In genomic region chr17:42230225-42230624, GRCh38 we compare ENCODE assay signal across 27 cellular contexts. TPM values are rescaled to one million over a fixed set of nuclear protein-coding genes. Genes with fewer than 3 reads are reported as not detected.
DNase-seq lines count a peak whose midpoint lies in the region; ATAC-seq and TF ChIP-seq lines count a peak whose summit lies in the region.
"Had no signal": no experiment of that assay in that cellular context is flagged by ENCODE, and none has a peak within 500 bp of the region (broad histone marks: within the 10 kb centered on the region; RNA-seq: fewer than 3 reads in every experiment).

No MANE protein-coding gene starts in this region.

- peaks cover 29% of the 10 kb centered on the region for H3K4me1 Mint-ChIP-seq in activated CD4-positive, alpha-beta T cell treated with anti-CD3 and anti-CD28 coated beads, Interleukin-2, amount 10 ng/mL, durations not matched to agents 24 days and 14 days
- H3K4me1 Mint-ChIP-seq in CD8-positive, alpha-beta T cell (ENCODE audit: low read depth): peaks cover 24% of the 10 kb centered on the region
- H3K4me1 Mint-ChIP-seq in T-cell: peaks cover 26 to 39% (median 38%) of the 10 kb centered on the region in 3 donors
- H3K4me1 Mint-ChIP-seq in central memory CD8-positive, alpha-beta T cell: peaks cover 29% of the 10 kb centered on the region
- H3K4me1 Mint-ChIP-seq: H9 had no signal

- H3K27ac ChIP-seq in CD8-positive, alpha-beta T cell (ENCODE audit: low read depth, low read length): no peak overlapping the region
- H3K27ac ChIP-seq in substantia nigra (ENCODE audit: low read depth, low read length, poor library complexity, severe bottlenecking): no peak overlapping the region
- H3K27ac ChIP-seq: cardiac muscle cell, esophagus squamous epithelium, left ventricle myocardium inferior, pancreas, right atrium auricular region, thyroid gland had no signal

- TF ChIP-seq CTCF in CD8-positive, alpha-beta T cell (IDR thresholded peaks at IDR 0.05): no peak

- no peak overlapping the region for H3K4me3 Mint-ChIP-seq in activated CD4-positive, alpha-beta T cell treated with anti-CD3 and anti-CD28 coated beads, Interleukin-2, amount 10 ng/mL, durations not matched to agents 24 days and 14 days
- H3K4me3 Mint-ChIP-seq in CD8-positive, alpha-beta T cell: no peak overlapping the region
- no peak overlapping the region for H3K4me3 Mint-ChIP-seq in T-cell
- H3K4me3 Mint-ChIP-seq in central memory CD8-positive, alpha-beta T cell: no peak overlapping the region
- H3K4me3 Mint-ChIP-seq: activated B cell treated with CpG ODN at 0.5 μM for 24 hours; H9; natural killer cell treated with Interleukin-12 subunit alpha and Interleukin-12 subunit beta and Interleukin-15 and Interleukin-18, amount 100 ng/mL, for 72 hours had no signal

- peaks cover 9% of the 10 kb centered on the region for H3K36me3 ChIP-seq in CD8-positive, alpha-beta T cell (ENCODE audit: insufficient read depth, low read length)
- no peaks in the 10 kb centered on the region; the same call in 1 of the 2 replicates for H3K36me3 ChIP-seq in HAP-1 (replicated peaks)
- H3K36me3 ChIP-seq: pancreas, thyroid gland had no signal

- H3K27me3 ChIP-seq in CD8-positive, alpha-beta T cell (ENCODE audit: insufficient read depth, low read length): no peaks in the 10 kb centered on the region
- H3K27me3 ChIP-seq in HAP-1 (ENCODE audit: low read depth): no peaks in the 10 kb centered on the region
- H3K27me3 ChIP-seq: cardiac muscle cell, esophagus squamous epithelium, pancreas, right atrium auricular region, thyroid gland had no signal

- no peaks in the 10 kb centered on the region for H3K9me3 ChIP-seq in CD8-positive, alpha-beta T cell (ENCODE audit: low read length)
- H3K9me3 ChIP-seq in HAP-1: no peaks in the 10 kb centered on the region
- H3K9me3 ChIP-seq: esophagus squamous epithelium, left ventricle myocardium inferior, pancreas, right atrium auricular region, thyroid gland had no signal

- intact Hi-C loops in activated CD4-positive, alpha-beta T cell treated with anti-CD3 and anti-CD28 coated beads, Interleukin-2, amount 10 ng/mL, durations not matched to agents 24 days and 14 days (cut with micrococcal nuclease): no loop called here
- intact Hi-C loops in CD8-positive, alpha-beta T cell (cut with DNase I, micrococcal nuclease): no loop called here

- CTCF ChIA-PET in CD8-positive, alpha-beta T cell (lab: Charles Lee): interaction anchor here (0.6 to 0.9 kb wide), 2 partner anchors 47 to 363 kb away, joined by 3 to 5 read pairs; no protein-coding TSS in a partner anchor
- CTCF ChIA-PET in T-cell (lab: Charles Lee): interaction anchor here in 1 of 2 donors (0.8 kb wide), 1 partner anchor 83 kb away, joined by 4 read pairs; no protein-coding TSS in a partner anchor

- no peak for ATAC-seq in CD8-positive, alpha-beta T cell
- ATAC-seq in T-cell (replicated peaks in 1 of 4): no peak
- ATAC-seq in central memory CD8-positive, alpha-beta T cell (replicated peaks; ENCODE audit: extremely low read depth, poor library complexity, severe bottlenecking): no peak
- ATAC-seq: pancreas, Right ventricle myocardium inferior had no signal

- DNase-seq in activated CD4-positive, alpha-beta T cell treated with anti-CD3 and anti-CD28 coated beads, Interleukin-2, amount 10 ng/mL, durations not matched to agents 24 days and 14 days: no peak
- DNase-seq in activated CD4-positive, alpha-beta T cell treated with anti-CD3 and anti-CD28 coated beads for 4 hours: no peak
- DNase-seq in CD8-positive, alpha-beta T cell: no peak
- DNase-seq in T-cell (no peak), NOMO-1 treated with dmso at 0.1 percent for 144 hours (lab: John Stamatoyannopoulos, UW; ENCODE audit: unreplicated experiment) (no peak), substantia nigra (lab: John Stamatoyannopoulos, UW) (no peak), HAP-1 (ENCODE audit: low spot score in 2 of 2) (no peak)
- DNase-seq in central memory CD8-positive, alpha-beta T cell (ENCODE audit: low spot score in 2 of 2): no peak
- DNase-seq: activated B cell treated with CpG ODN at 0.5 μM for 24 hours; activated gamma-delta T cell; anterior cingulate cortex; Calu3; esophagus squamous epithelium; H9; hippocampal formation; left ventricle myocardium inferior; midbrain; NCI-H187; NCI-H446; pancreas; stimulated activated CD4-positive, alpha-beta T cell treated with anti-CD3 and anti-CD28 coated beads, Interleukin-4, amount 100 ng/mL, for 4 hours; stimulated activated naive CD4-positive, alpha-beta T cell treated with Interleukin-2 at 50 U/mL for 16 hours; thyroid gland had no signal

- in situ Hi-C loops in HAP-1 (cut with MboI; ENCODE audit: low sequenced_read_pairs): no loop called here

- no peak overlapping the region for H3K4me3 ChIP-seq in CD8-positive, alpha-beta T cell (ENCODE audit: low read depth, low read length)
- no peak overlapping the region for H3K4me3 ChIP-seq in HAP-1
- H3K4me3 ChIP-seq: cardiac muscle cell, esophagus squamous epithelium, left ventricle myocardium inferior, pancreas, right atrium auricular region, thyroid gland had no signal

- no peaks in the 10 kb centered on the region for H3K27me3 Mint-ChIP-seq in activated CD4-positive, alpha-beta T cell treated with anti-CD3 and anti-CD28 coated beads, Interleukin-2, amount 10 ng/mL, durations not matched to agents 24 days and 14 days
- no peaks in the 10 kb centered on the region for H3K27me3 Mint-ChIP-seq in CD8-positive, alpha-beta T cell (ENCODE audit: low read depth)
- no peaks in the 10 kb centered on the region for H3K27me3 Mint-ChIP-seq in T-cell
- H3K27me3 Mint-ChIP-seq in central memory CD8-positive, alpha-beta T cell: no peaks in the 10 kb centered on the region
- H3K27me3 Mint-ChIP-seq: activated B cell treated with CpG ODN at 0.5 μM for 24 hours; natural killer cell treated with Interleukin-12 subunit alpha and Interleukin-12 subunit beta and Interleukin-15 and Interleukin-18, amount 100 ng/mL, for 72 hours had no signal

- no peaks in the 10 kb centered on the region for H3K9me3 Mint-ChIP-seq in activated CD4-positive, alpha-beta T cell treated with anti-CD3 and anti-CD28 coated beads, Interleukin-2, amount 10 ng/mL, durations not matched to agents 24 days and 14 days
- H3K9me3 Mint-ChIP-seq in CD8-positive, alpha-beta T cell: no peaks in the 10 kb centered on the region
- H3K9me3 Mint-ChIP-seq in T-cell: no peaks in the 10 kb centered on the region
- no peaks in the 10 kb centered on the region for H3K9me3 Mint-ChIP-seq in central memory CD8-positive, alpha-beta T cell
- H3K9me3 Mint-ChIP-seq: activated B cell treated with CpG ODN at 0.5 μM for 24 hours; H9; natural killer cell treated with Interleukin-12 subunit alpha and Interleukin-12 subunit beta and Interleukin-15 and Interleukin-18, amount 100 ng/mL, for 72 hours had no signal

- H3K36me3 Mint-ChIP-seq in activated CD4-positive, alpha-beta T cell treated with anti-CD3 and anti-CD28 coated beads, Interleukin-2, amount 10 ng/mL, durations not matched to agents 24 days and 14 days (ENCODE audit: low read depth): peaks cover 55% of the 10 kb centered on the region
- H3K36me3 Mint-ChIP-seq in CD8-positive, alpha-beta T cell: peaks cover 46% of the 10 kb centered on the region
- H3K36me3 Mint-ChIP-seq in T-cell: peaks cover 17% of the 10 kb centered on the region
- H3K36me3 Mint-ChIP-seq in central memory CD8-positive, alpha-beta T cell (ENCODE audit: insufficient read depth): peaks cover 19% of the 10 kb centered on the region
- H3K36me3 Mint-ChIP-seq: natural killer cell treated with Interleukin-12 subunit alpha and Interleukin-12 subunit beta and Interleukin-15 and Interleukin-18, amount 100 ng/mL, for 72 hours had no signal

- POLR2A ChIA-PET in CD8-positive, alpha-beta T cell (lab: Charles Lee): no interaction called here
- POLR2A ChIA-PET in T-cell (lab: Charles Lee): interaction anchor here in 1 of 2 donors (0.6 to 0.7 kb wide), 2 partner anchors 91 to 444 kb away, joined by 3 to 5 read pairs; no protein-coding TSS in a partner anchor

- peak overlapping the region; percentile 45 for H3K27ac Mint-ChIP-seq in activated CD4-positive, alpha-beta T cell treated with anti-CD3 and anti-CD28 coated beads, Interleukin-2, amount 10 ng/mL, durations not matched to agents 24 days and 14 days
- H3K27ac Mint-ChIP-seq in CD8-positive, alpha-beta T cell: peak overlapping the region; percentile 62
- H3K27ac Mint-ChIP-seq in T-cell: peak overlapping the region; percentile 54 to 60
- H3K27ac Mint-ChIP-seq in central memory CD8-positive, alpha-beta T cell (ENCODE audit: low read depth): peak overlapping the region; percentile 59
- H3K27ac Mint-ChIP-seq: activated B cell treated with CpG ODN at 0.5 μM for 24 hours, H9 had no signal

- no peaks in the 10 kb centered on the region for H3K4me1 ChIP-seq in CD8-positive, alpha-beta T cell (ENCODE audit: insufficient read depth, low read length)
- H3K4me1 ChIP-seq in HAP-1: no peaks in the 10 kb centered on the region
- H3K4me1 ChIP-seq: pancreas had no signal

RNA-seq across cellular contexts. Expression of gene GHDC, which starts 35.9 kb away (rescaled TPM):
- 14.4 and 17.5 TPM in 2 replicates for total RNA-seq in activated CD4-positive, alpha-beta T cell treated with anti-CD3 and anti-CD28 coated beads, Interleukin-2, amount 10 ng/mL, durations not matched to agents 24 days and 14 days
- 1 to 10 TPM; 6.6 to 6.7 TPM for total RNA-seq in CD8-positive, alpha-beta T cell
- total RNA-seq in T-cell: 10 to 100 TPM; 15.8 to 26.2 (median 22.5) TPM

RNA-seq across cellular contexts. Expression of gene HCRT, which starts 45.0 kb away (rescaled TPM):
- not detected in 2 replicates for total RNA-seq in activated CD4-positive, alpha-beta T cell treated with anti-CD3 and anti-CD28 coated beads, Interleukin-2, amount 10 ng/mL, durations not matched to agents 24 days and 14 days
- not detected for total RNA-seq in CD8-positive, alpha-beta T cell
- not detected for total RNA-seq in T-cell
- total RNA-seq: activated B cell treated with CpG ODN at 0.5 μM for 24 hours; Calu3; esophagus squamous epithelium; H9; left ventricle myocardium inferior; natural killer cell treated with Interleukin-12 subunit alpha and Interleukin-12 subunit beta and Interleukin-15 and Interleukin-18, amount 100 ng/mL, for 72 hours; pancreas; right atrium auricular region; Right ventricle myocardium inferior; thyroid gland had no signal

RNA-seq across cellular contexts. Expression of gene STAT5B, which starts 46.0 kb away (rescaled TPM):
- 184 and 189 TPM in 2 replicates for total RNA-seq in activated CD4-positive, alpha-beta T cell treated with anti-CD3 and anti-CD28 coated beads, Interleukin-2, amount 10 ng/mL, durations not matched to agents 24 days and 14 days
- 10 to 100 TPM; 85.2 to 85.5 TPM for total RNA-seq in CD8-positive, alpha-beta T cell
- 100 to 1,000 TPM; 178 to 205 (median 186) TPM for total RNA-seq in T-cell

RNA-seq across cellular contexts. Expression of gene KCNH4, which starts 49.3 kb away (rescaled TPM):
- total RNA-seq in activated CD4-positive, alpha-beta T cell treated with anti-CD3 and anti-CD28 coated beads, Interleukin-2, amount 10 ng/mL, durations not matched to agents 24 days and 14 days: 1.6 and 2.3 TPM in 2 replicates
- under 1 TPM; 0.35 to 0.42 TPM for total RNA-seq in CD8-positive, alpha-beta T cell
- under 1 TPM in 4 of 5 donors, not detected in 1; 0.06 to 0.35 (median 0.20) TPM for total RNA-seq in T-cell
- total RNA-seq: Calu3, cardiac muscle cell, H9, thyroid gland had no signal

RNA-seq across cellular contexts. Expression of gene STAT5A, which starts 58.1 kb away (rescaled TPM):
- 346 and 348 TPM in 2 replicates for total RNA-seq in activated CD4-positive, alpha-beta T cell treated with anti-CD3 and anti-CD28 coated beads, Interleukin-2, amount 10 ng/mL, durations not matched to agents 24 days and 14 days
- total RNA-seq in CD8-positive, alpha-beta T cell: 100 to 1,000 TPM; 300 to 319 TPM
- 100 to 1,000 TPM; 141 to 160 (median 147) TPM for total RNA-seq in T-cell
